ENCODE assay signal across 8 cellular contexts in genomic region chr3:31567036-31567435, GRCh38. TPM values are rescaled to one million over a fixed set of nuclear protein-coding genes. Genes with fewer than 3 reads are reported as not detected.
DNase-seq lines count a peak whose midpoint lies in the region; ATAC-seq and TF ChIP-seq lines count a peak whose summit lies in the region.

No MANE protein-coding gene starts in this region.

- H3K4me3 ChIP-seq in AG04450 (ENCODE audit: low read depth, low read length) (no peak overlapping the region), heart right ventricle (no peak overlapping the region), colonic mucosa (no peak overlapping the region)

- no peaks in the 10 kb centered on the region for H3K27me3 ChIP-seq in AG04450 (ENCODE audit: control insufficient read depth, insufficient read depth, low read length)
- no peaks in the 10 kb centered on the region for H3K27me3 ChIP-seq in heart right ventricle
- no peaks in the 10 kb centered on the region for H3K27me3 ChIP-seq in colonic mucosa

- H3K9me3 ChIP-seq in AG04450 (ENCODE audit: control insufficient read depth, insufficient read depth, low read length) (no peaks in the 10 kb centered on the region), heart right ventricle (no peaks in the 10 kb centered on the region), colonic mucosa (no peaks in the 10 kb centered on the region)

- no peak overlapping the region for H3K27ac ChIP-seq in AG04450 (ENCODE audit: low read depth, low read length)
- H3K27ac ChIP-seq in heart right ventricle = no peak overlapping the region
- H3K27ac ChIP-seq in colonic mucosa = no peak overlapping the region

- H3K4me1 ChIP-seq in heart right ventricle (peaks cover 0 to 76% (median 51%) of the 10 kb centered on the region in 9 donors), colonic mucosa (peaks cover 3% of the 10 kb centered on the region)

- no peaks in the 10 kb centered on the region for H3K36me3 ChIP-seq in heart right ventricle
- no peaks in the 10 kb centered on the region for H3K36me3 ChIP-seq in colonic mucosa

- peak; percentile 26; the same call in 1 of the 2 replicates for TF ChIP-seq CTCF in AG04450 (IDR thresholded peaks at IDR 0.05; ENCODE audit: low read depth, low read length)
- peak; percentile 59 for TF ChIP-seq CTCF in GM12874 (IDR thresholded peaks at IDR 0.05; ENCODE audit: insufficient read depth, low read depth, low read length)
- TF ChIP-seq CTCF in heart right ventricle (IDR thresholded peaks at IDR 0.05) = peak in 8 of 9 donors; percentile 8 to 60 (median 47)
- no peak for TF ChIP-seq CTCF in colonic mucosa (IDR thresholded peaks at IDR 0.05)

- WGBS in heart right ventricle, 2 donors = 72 to 87% methylated on average over 1 of the region's 1 CpG

- intact Hi-C loops in heart right ventricle (cut with DNase I) = no loop called here
- intact Hi-C loops in colonic mucosa (cut with DNase I) = no loop called here

- DNase-seq in AG04450 (ENCODE audit: low read depth, low spot score) (no peak), NCI-H69 (lab: John Stamatoyannopoulos, UW) (peak; percentile 9), heart right ventricle (no peak), colonic mucosa (no peak), NCI-H345 (lab: John Stamatoyannopoulos, UW) (no peak), NCI-H446 (lab: John Stamatoyannopoulos, UW) (no peak)

- CTCF ChIA-PET in AG04450 (lab: Charles Lee) = interaction anchor here (0.5 to 1.2 kb wide), 2 partner anchors 23 to 549 kb away, joined by 3 read pairs; no protein-coding TSS in a partner anchor

- H3K9ac ChIP-seq in colonic mucosa (ENCODE audit: low read depth in 2 of 2, low read length in 2 of 2) = no peak overlapping the region

- ATAC-seq in heart right ventricle (peak in 5 of 8 donors; percentile 25 to 68 (median 53)), GM18511 (IDR thresholded peaks at IDR 0.05; ENCODE audit: unreplicated experiment) (no peak)

- POLR2A ChIA-PET in AG04450 (lab: Yijun Ruan, JAX) = no interaction called here

RNA-seq across cellular contexts. Expression of gene STT3B, which starts 34.3 kb away (rescaled TPM):
- polyA plus RNA-seq in AG04450 (2011; rRNA removed) (79.3 and 112 TPM in 2 replicates), heart right ventricle (10 to 100 TPM; 37.7 to 46.2 TPM)
- polyA minus RNA-seq in AG04450 (2011; rRNA and poly(A)+ RNA removed) = 50.4 and 115 TPM in 2 replicates
- total RNA-seq in heart right ventricle (100 to 1,000 TPM in 5 of 10 donors, 10 to 100 TPM in 5; 90.8 to 113 (median 97.8) TPM), colonic mucosa (100 to 1,000 TPM; 118 to 143 TPM)
